ENCODE assay signal across 9 cellular contexts in genomic region chr15:20493035-20493434, GRCh38. TPM values are rescaled to one million over a fixed set of nuclear protein-coding genes. Genes with fewer than 3 reads are reported as not detected.
"Had no signal": no experiment of that assay in that cellular context is flagged by ENCODE, and none has a peak within 500 bp of the region (broad histone marks: within the 10 kb centered on the region; RNA-seq: fewer than 3 reads in every experiment).

No MANE protein-coding gene starts in this region.

RNA-seq across cellular contexts. Expression of gene GOLGA6L6, which starts 48.6 kb away (rescaled TPM):
- total RNA-seq: OCI-LY7, PC-3, PC-9, Peyer's patch, RPMI7951, SJCRH30, SJSA1, SK-MEL-5 had no signal
- polyA plus RNA-seq: SK-N-SH had no signal
